In genomic region chr7:44460325-44460724, GRCh38 we compare ENCODE assay signal across 1 cellular context.
TF ChIP-seq lines count a peak whose summit lies in the region.

No MANE protein-coding gene starts in this region.

TF ChIP-seq in GM12878, 131 proteins besides CTCF, POLR2A, EP300 and RAD21 (continued from another document and continues in another):
- TF ChIP-seq, protein P1, sequence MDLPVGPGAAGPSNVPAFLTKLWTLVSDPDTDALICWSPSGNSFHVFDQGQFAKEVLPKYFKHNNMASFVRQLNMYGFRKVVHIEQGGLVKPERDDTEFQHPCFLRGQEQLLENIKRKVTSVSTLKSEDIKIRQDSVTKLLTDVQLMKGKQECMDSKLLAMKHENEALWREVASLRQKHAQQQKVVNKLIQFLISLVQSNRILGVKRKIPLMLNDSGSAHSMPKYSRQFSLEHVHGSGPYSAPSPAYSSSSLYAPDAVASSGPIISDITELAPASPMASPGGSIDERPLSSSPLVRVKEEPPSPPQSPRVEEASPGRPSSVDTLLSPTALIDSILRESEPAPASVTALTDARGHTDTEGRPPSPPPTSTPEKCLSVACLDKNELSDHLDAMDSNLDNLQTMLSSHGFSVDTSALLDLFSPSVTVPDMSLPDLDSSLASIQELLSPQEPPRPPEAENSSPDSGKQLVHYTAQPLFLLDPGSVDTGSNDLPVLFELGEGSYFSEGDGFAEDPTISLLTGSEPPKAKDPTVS (IDR thresholded peaks at IDR 0.05; ENCODE audit: low read depth, low read length) = no peak
- TF ChIP-seq CEBPB (IDR thresholded peaks at IDR 0.05; ENCODE audit: borderline replicate concordance in 1 of 2, low read depth in 2 of 2, low read length in 2 of 2) (peak in 1 of 2 experiments; percentile 89; a peak in 2 of 4 replicates), IKZF1 (conservative IDR thresholded peaks at IDR 0.05) (no peak), NRF1 (conservative IDR thresholded peaks at IDR 0.05; ENCODE audit: low read depth, low read length) (no peak), NR2C1 (IDR thresholded peaks at IDR 0.05) (no peak), PRDM15 (CRISPR knock-in tag; IDR thresholded peaks at IDR 0.05) (no peak), SMARCA5 (IDR thresholded peaks at IDR 0.05) (no peak), ASH2L (IDR thresholded peaks at IDR 0.05; ENCODE audit: borderline replicate concordance, low read depth) (0 out of 2 replicates have a peak, but pooled peaks have one; percentile 29), KDM1A (IDR thresholded peaks at IDR 0.05; ENCODE audit: borderline replicate concordance) (no peak), SIN3A (IDR thresholded peaks at IDR 0.05; ENCODE audit: low read depth, low read length) (no peak), DPF2 (IDR thresholded peaks at IDR 0.05) (0 out of 2 replicates have a peak, but pooled peaks have one; percentile 60), RFX5 (IDR thresholded peaks at IDR 0.05; ENCODE audit: low read depth, low read length) (no peak), EED (IDR thresholded peaks at IDR 0.05; ENCODE audit: low read depth) (peak; percentile 44; the same call in 1 of the 2 replicates), JUND (IDR thresholded peaks at IDR 0.05; ENCODE audit: low read depth, low read length) (no peak), USF1 (IDR thresholded peaks at IDR 0.05; ENCODE audit: borderline replicate concordance, extremely low read length, insufficient read depth, low read depth, low read length) (peak; percentile 57), BCL3 (IDR thresholded peaks at IDR 0.05; ENCODE audit: borderline replicate concordance, insufficient read depth, low read depth, low read length, poor library complexity, severe bottlenecking) (no peak), NFYA (IDR thresholded peaks at IDR 0.05; ENCODE audit: borderline replicate concordance, low read depth, low read length) (no peak), LARP7 (IDR thresholded peaks at IDR 0.05) (no peak), SREBF2 (IDR thresholded peaks at IDR 0.05; ENCODE audit: low read length) (no peak), NFXL1 (IDR thresholded peaks at IDR 0.05; ENCODE audit: borderline replicate concordance) (no peak), IRF4 (IDR thresholded peaks at IDR 0.05; ENCODE audit: low read depth, low read length) (no peak), HCFC1 (IDR thresholded peaks at IDR 0.05; ENCODE audit: low read length) (no peak), SREBF1 (IDR thresholded peaks at IDR 0.05; ENCODE audit: low read length) (no peak), CHD1 (IDR thresholded peaks at IDR 0.05; ENCODE audit: low read depth, low read length) (no peak), HDGF (IDR thresholded peaks at IDR 0.05) (no peak), MEF2B (IDR thresholded peaks at IDR 0.05; ENCODE audit: partially characterized antibody, poor library complexity, severe bottlenecking) (peak; percentile 93), SIX5 (IDR thresholded peaks at IDR 0.05; ENCODE audit: low read depth, low read length, severe bottlenecking) (no peak), REST (IDR thresholded peaks at IDR 0.05; ENCODE audit: low read depth, low read length) (no peak), RUNX3 (IDR thresholded peaks at IDR 0.05; ENCODE audit: low read length) (peak; percentile 99), NR2C2 (IDR thresholded peaks at IDR 0.05; ENCODE audit: borderline replicate concordance, control insufficient read depth, insufficient read length, low read depth) (no peak), CBFB (IDR thresholded peaks at IDR 0.05; ENCODE audit: low read depth) (peak; percentile 80; the same call in 1 of the 2 replicates), HDAC2 (IDR thresholded peaks at IDR 0.05) (no peak), MTA3 (IDR thresholded peaks at IDR 0.05; ENCODE audit: borderline replicate concordance, low read length) (peak; percentile 95; the same call in 1 of the 2 replicates), ZNF207 (IDR thresholded peaks at IDR 0.05; ENCODE audit: borderline replicate concordance) (no peak)
- TF ChIP-seq, protein P2, sequence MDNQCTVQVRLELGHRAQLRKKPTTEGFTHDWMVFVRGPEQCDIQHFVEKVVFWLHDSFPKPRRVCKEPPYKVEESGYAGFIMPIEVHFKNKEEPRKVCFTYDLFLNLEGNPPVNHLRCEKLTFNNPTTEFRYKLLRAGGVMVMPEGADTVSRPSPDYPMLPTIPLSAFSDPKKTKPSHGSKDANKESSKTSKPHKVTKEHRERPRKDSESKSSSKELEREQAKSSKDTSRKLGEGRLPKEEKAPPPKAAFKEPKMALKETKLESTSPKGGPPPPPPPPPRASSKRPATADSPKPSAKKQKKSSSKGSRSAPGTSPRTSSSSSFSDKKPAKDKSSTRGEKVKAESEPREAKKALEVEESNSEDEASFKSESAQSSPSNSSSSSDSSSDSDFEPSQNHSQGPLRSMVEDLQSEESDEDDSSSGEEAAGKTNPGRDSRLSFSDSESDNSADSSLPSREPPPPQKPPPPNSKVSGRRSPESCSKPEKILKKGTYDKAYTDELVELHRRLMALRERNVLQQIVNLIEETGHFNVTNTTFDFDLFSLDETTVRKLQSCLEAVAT (IDR thresholded peaks at IDR 0.05) = peak; percentile 96
- TF ChIP-seq, protein P3, sequence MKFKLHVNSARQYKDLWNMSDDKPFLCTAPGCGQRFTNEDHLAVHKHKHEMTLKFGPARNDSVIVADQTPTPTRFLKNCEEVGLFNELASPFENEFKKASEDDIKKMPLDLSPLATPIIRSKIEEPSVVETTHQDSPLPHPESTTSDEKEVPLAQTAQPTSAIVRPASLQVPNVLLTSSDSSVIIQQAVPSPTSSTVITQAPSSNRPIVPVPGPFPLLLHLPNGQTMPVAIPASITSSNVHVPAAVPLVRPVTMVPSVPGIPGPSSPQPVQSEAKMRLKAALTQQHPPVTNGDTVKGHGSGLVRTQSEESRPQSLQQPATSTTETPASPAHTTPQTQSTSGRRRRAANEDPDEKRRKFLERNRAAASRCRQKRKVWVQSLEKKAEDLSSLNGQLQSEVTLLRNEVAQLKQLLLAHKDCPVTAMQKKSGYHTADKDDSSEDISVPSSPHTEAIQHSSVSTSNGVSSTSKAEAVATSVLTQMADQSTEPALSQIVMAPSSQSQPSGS (IDR thresholded peaks at IDR 0.05; ENCODE audit: low read length) = peak; percentile 92
- TF ChIP-seq, protein P4, sequence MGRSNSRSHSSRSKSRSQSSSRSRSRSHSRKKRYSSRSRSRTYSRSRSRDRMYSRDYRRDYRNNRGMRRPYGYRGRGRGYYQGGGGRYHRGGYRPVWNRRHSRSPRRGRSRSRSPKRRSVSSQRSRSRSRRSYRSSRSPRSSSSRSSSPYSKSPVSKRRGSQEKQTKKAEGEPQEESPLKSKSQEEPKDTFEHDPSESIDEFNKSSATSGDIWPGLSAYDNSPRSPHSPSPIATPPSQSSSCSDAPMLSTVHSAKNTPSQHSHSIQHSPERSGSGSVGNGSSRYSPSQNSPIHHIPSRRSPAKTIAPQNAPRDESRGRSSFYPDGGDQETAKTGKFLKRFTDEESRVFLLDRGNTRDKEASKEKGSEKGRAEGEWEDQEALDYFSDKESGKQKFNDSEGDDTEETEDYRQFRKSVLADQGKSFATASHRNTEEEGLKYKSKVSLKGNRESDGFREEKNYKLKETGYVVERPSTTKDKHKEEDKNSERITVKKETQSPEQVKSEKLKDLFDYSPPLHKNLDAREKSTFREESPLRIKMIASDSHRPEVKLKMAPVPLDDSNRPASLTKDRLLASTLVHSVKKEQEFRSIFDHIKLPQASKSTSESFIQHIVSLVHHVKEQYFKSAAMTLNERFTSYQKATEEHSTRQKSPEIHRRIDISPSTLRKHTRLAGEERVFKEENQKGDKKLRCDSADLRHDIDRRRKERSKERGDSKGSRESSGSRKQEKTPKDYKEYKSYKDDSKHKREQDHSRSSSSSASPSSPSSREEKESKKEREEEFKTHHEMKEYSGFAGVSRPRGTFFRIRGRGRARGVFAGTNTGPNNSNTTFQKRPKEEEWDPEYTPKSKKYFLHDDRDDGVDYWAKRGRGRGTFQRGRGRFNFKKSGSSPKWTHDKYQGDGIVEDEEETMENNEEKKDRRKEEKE (IDR thresholded peaks at IDR 0.05) = no peak
- TF ChIP-seq, protein P5, sequence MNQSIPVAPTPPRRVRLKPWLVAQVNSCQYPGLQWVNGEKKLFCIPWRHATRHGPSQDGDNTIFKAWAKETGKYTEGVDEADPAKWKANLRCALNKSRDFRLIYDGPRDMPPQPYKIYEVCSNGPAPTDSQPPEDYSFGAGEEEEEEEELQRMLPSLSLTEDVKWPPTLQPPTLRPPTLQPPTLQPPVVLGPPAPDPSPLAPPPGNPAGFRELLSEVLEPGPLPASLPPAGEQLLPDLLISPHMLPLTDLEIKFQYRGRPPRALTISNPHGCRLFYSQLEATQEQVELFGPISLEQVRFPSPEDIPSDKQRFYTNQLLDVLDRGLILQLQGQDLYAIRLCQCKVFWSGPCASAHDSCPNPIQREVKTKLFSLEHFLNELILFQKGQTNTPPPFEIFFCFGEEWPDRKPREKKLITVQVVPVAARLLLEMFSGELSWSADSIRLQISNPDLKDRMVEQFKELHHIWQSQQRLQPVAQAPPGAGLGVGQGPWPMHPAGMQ (IDR thresholded peaks at IDR 0.05; ENCODE audit: borderline replicate concordance) = no peak
- TF ChIP-seq, protein P6, sequence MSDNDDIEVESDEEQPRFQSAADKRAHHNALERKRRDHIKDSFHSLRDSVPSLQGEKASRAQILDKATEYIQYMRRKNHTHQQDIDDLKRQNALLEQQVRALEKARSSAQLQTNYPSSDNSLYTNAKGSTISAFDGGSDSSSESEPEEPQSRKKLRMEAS (IDR thresholded peaks at IDR 0.05; ENCODE audit: low read depth, low read length) = peak; percentile 46; the same call in 1 of the 2 replicates
- TF ChIP-seq, protein P7, sequence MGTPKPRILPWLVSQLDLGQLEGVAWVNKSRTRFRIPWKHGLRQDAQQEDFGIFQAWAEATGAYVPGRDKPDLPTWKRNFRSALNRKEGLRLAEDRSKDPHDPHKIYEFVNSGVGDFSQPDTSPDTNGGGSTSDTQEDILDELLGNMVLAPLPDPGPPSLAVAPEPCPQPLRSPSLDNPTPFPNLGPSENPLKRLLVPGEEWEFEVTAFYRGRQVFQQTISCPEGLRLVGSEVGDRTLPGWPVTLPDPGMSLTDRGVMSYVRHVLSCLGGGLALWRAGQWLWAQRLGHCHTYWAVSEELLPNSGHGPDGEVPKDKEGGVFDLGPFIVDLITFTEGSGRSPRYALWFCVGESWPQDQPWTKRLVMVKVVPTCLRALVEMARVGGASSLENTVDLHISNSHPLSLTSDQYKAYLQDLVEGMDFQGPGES (IDR thresholded peaks at IDR 0.05) = no peak
